25 cellular contexts compared by ENCODE assay signal in the genomic region with DNA sequence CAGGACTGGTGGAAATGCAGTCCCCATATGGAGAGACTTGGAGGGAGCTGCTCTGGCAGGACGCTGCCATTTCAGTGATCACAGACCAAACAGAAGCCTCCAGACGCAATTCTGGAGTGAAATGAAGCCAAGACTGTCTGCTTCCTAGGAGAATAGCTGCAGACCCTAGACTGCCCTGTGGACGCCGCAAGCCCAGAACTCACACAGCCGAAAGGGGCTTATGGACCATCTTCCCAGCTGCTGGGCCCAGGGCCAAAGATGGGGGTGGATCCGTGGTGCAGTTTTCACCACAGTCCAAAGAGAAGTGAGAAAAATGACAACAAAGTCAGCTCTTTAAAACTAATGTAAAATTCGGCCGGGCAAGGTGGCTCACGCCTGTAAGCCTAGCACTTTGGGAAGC.
"Had no signal": no experiment of that assay in that cellular context is flagged by ENCODE, and none has a peak within 500 bp of the region (broad histone marks: within the 10 kb centered on the region; RNA-seq: fewer than 3 reads in every experiment).

No MANE protein-coding gene starts in this region.

- H3K4me3 ChIP-seq: stomach, suprapubic skin, testis, thoracic aorta, thyroid gland, tibial artery, tibial nerve, transverse colon, upper lobe of left lung, upper lobe of right lung, uterus, vagina had no signal

- H3K4me1 ChIP-seq: stomach, suprapubic skin, testis, tibial artery, tibial nerve, transverse colon, upper lobe of left lung, upper lobe of right lung, uterus had no signal

- H3K27ac ChIP-seq: stomach, suprapubic skin, testis, thoracic aorta, thyroid gland, tibial artery, tibial nerve, transverse colon, upper lobe of left lung, upper lobe of right lung, uterus, vagina had no signal

- H3K36me3 ChIP-seq: stomach, suprapubic skin, thoracic aorta, thyroid gland, tibial artery, tibial nerve, transverse colon, upper lobe of left lung, upper lobe of right lung, uterus, vagina had no signal

- FAIRE-seq: urothelium cell line had no signal

- DNase-seq: stimulated activated CD4-positive, alpha-beta T cell treated with anti-CD3 and anti-CD28 coated beads, Interleukin-2, amount 100 ng/mL, for 48 hours; stimulated activated CD4-positive, alpha-beta T cell treated with anti-CD3 and anti-CD28 coated beads, Interleukin-4, amount 100 ng/mL, for 1 hour; stimulated activated CD4-positive, alpha-beta T cell treated with anti-CD3 and anti-CD28 coated beads, Interleukin-4, amount 100 ng/mL, for 24 hours; stimulated activated CD4-positive, alpha-beta T cell treated with anti-CD3 and anti-CD28 coated beads, Interleukin-4, amount 100 ng/mL, for 4 hours; stimulated activated CD8-positive, alpha-beta memory T cell treated with anti-CD3 and anti-CD28 coated beads, Interleukin-4, amount 100 ng/mL, for 48 hours; stimulated activated naive B cell treated with anti-CD40 and anti-IgM and Interleukin-4, amounts not matched to agents 10 μg/mL and 1 μg/mL and 100 μg/mL, for 72 hours; stimulated activated naive CD4-positive, alpha-beta T cell; stimulated activated naive CD4-positive, alpha-beta T cell treated with Interleukin-2 at 50 U/mL for 16 hours; stimulated activated naive CD8-positive, alpha-beta T cell treated with anti-CD3 and anti-CD28 coated beads, Interleukin-15, amount 100 ng/mL, for 72 hours; stimulated activated naive CD8-positive, alpha-beta T cell treated with anti-CD3 and anti-CD28 coated beads, Interleukin-15, Interleukin-2, amounts not matched to agents 100 U/mL and 50 U/mL, for 24 hours; stomach; substantia nigra; testis; thyroid gland; tibial artery; transverse colon; trophoblast cell; upper lobe of left lung; upper lobe of right lung; uterus had no signal

- H3K27me3 ChIP-seq: stomach, suprapubic skin, testis, thyroid gland, tibial artery, tibial nerve, transverse colon, upper lobe of left lung, upper lobe of right lung, uterus, vagina had no signal

- H3K9me3 ChIP-seq: stomach, suprapubic skin, testis, thoracic aorta, thyroid gland, tibial artery, tibial nerve, transverse colon, upper lobe of left lung, upper lobe of right lung, uterus, vagina had no signal
